15 cellular contexts compared by ENCODE assay signal in genomic region chr6:33413200-33413599, GRCh38. TPM values are rescaled to one million over a fixed set of nuclear protein-coding genes. Genes with fewer than 3 reads are reported as not detected.
DNase-seq lines count a peak whose midpoint lies in the region; ATAC-seq and TF ChIP-seq lines count a peak whose summit lies in the region.
"Had no signal": no experiment of that assay in that cellular context is flagged by ENCODE, and none has a peak within 500 bp of the region (broad histone marks: within the 10 kb centered on the region; RNA-seq: fewer than 3 reads in every experiment).

No MANE protein-coding gene starts in this region.

- TF ChIP-seq CTCF in WTC11 (IDR thresholded peaks at IDR 0.05) = no peak
- no peak for TF ChIP-seq CTCF in endothelial cell (IDR thresholded peaks at IDR 0.05; ENCODE audit: unreplicated experiment)

- no peaks in the 10 kb centered on the region for H3K9me3 Mint-ChIP-seq in activated naive CD4-positive, alpha-beta T cell treated with anti-CD3 and anti-CD28 coated beads, Interleukin-2, amount 10 ng/mL, durations not matched to agents 7 days and 5 days
- H3K9me3 Mint-ChIP-seq in WTC11 (no peaks in the 10 kb centered on the region), endothelial cell (ENCODE audit: unreplicated experiment) (no peaks in the 10 kb centered on the region)
- no peaks in the 10 kb centered on the region for H3K9me3 Mint-ChIP-seq in stimulated activated effector memory CD8-positive, alpha-beta T cell treated with anti-CD3 and anti-CD28 coated beads, Interleukin-12 subunit alpha, Interleukin-12 subunit beta, amount 100 ng/mL, for 72 hours

- CTCF ChIA-PET in activated naive CD4-positive, alpha-beta T cell treated with anti-CD3 and anti-CD28 coated beads, Interleukin-2, amount 10 ng/mL, durations not matched to agents 7 days and 5 days (lab: Charles Lee) = no interaction called here
- CTCF ChIA-PET in WTC11 (lab: Charles Lee) = interaction anchor here (0.8 kb wide), 1 partner anchor 13 kb away, joined by 4 read pairs; no protein-coding TSS in a partner anchor

- peaks cover 2% of the 10 kb centered on the region for H3K27me3 Mint-ChIP-seq in activated naive CD4-positive, alpha-beta T cell treated with anti-CD3 and anti-CD28 coated beads, Interleukin-2, amount 10 ng/mL, durations not matched to agents 7 days and 5 days
- H3K27me3 Mint-ChIP-seq in WTC11 (ENCODE audit: low read depth) = no peaks in the 10 kb centered on the region
- H3K27me3 Mint-ChIP-seq in endothelial cell (ENCODE audit: unreplicated experiment) = peaks cover 30% of the 10 kb centered on the region

- no peak for ATAC-seq in WTC11
- ATAC-seq in stimulated activated effector memory CD8-positive, alpha-beta T cell treated with anti-CD3 and anti-CD28 coated beads, Interleukin-12 subunit alpha, Interleukin-12 subunit beta, amount 100 ng/mL, for 72 hours = no peak
- no peak for ATAC-seq in GM18873 (IDR thresholded peaks at IDR 0.05; ENCODE audit: low FRiP score, unreplicated experiment)

- H3K27ac Mint-ChIP-seq in activated naive CD4-positive, alpha-beta T cell treated with anti-CD3 and anti-CD28 coated beads, Interleukin-2, amount 10 ng/mL, durations not matched to agents 7 days and 5 days = no peak overlapping the region
- H3K27ac Mint-ChIP-seq in WTC11 = peak overlapping the region; percentile 55; the same call in 1 of the 2 replicates
- H3K27ac Mint-ChIP-seq in endothelial cell (ENCODE audit: unreplicated experiment) = peak overlapping the region; percentile 72
- H3K27ac Mint-ChIP-seq in stimulated activated effector memory CD8-positive, alpha-beta T cell treated with anti-CD3 and anti-CD28 coated beads, Interleukin-12 subunit alpha, Interleukin-12 subunit beta, amount 100 ng/mL, for 72 hours = peak overlapping the region; percentile 99

- peaks cover 71% of the 10 kb centered on the region for H3K4me1 Mint-ChIP-seq in activated naive CD4-positive, alpha-beta T cell treated with anti-CD3 and anti-CD28 coated beads, Interleukin-2, amount 10 ng/mL, durations not matched to agents 7 days and 5 days
- H3K4me1 Mint-ChIP-seq in WTC11 (peaks cover 44% of the 10 kb centered on the region), endothelial cell (ENCODE audit: unreplicated experiment) (peaks cover 48% of the 10 kb centered on the region)
- peaks cover 70% of the 10 kb centered on the region for H3K4me1 Mint-ChIP-seq in stimulated activated effector memory CD8-positive, alpha-beta T cell treated with anti-CD3 and anti-CD28 coated beads, Interleukin-12 subunit alpha, Interleukin-12 subunit beta, amount 100 ng/mL, for 72 hours

- H3K4me3 Mint-ChIP-seq in activated naive CD4-positive, alpha-beta T cell treated with anti-CD3 and anti-CD28 coated beads, Interleukin-2, amount 10 ng/mL, durations not matched to agents 7 days and 5 days = peak overlapping the region; percentile 10
- H3K4me3 Mint-ChIP-seq in WTC11 (no peak overlapping the region), endothelial cell (ENCODE audit: unreplicated experiment) (peak overlapping the region; percentile 82)
- peak overlapping the region; percentile 84 for H3K4me3 Mint-ChIP-seq in stimulated activated effector memory CD8-positive, alpha-beta T cell treated with anti-CD3 and anti-CD28 coated beads, Interleukin-12 subunit alpha, Interleukin-12 subunit beta, amount 100 ng/mL, for 72 hours

- no peak for DNase-seq in activated naive CD4-positive, alpha-beta T cell treated with anti-CD3 and anti-CD28 coated beads, Interleukin-2, amount 10 ng/mL, durations not matched to agents 7 days and 5 days
- no peak for DNase-seq in activated naive CD4-positive, alpha-beta T cell (lab: John Stamatoyannopoulos, UW)
- DNase-seq in WTC11 (ENCODE audit: low spot score) (no peak), endothelial cell (ENCODE audit: low spot score) (no peak), Kasumi-1 (lab: John Stamatoyannopoulos, UW) (no peak), 8988T (no peak)
- no peak for DNase-seq in stimulated activated effector memory CD8-positive, alpha-beta T cell treated with anti-CD3 and anti-CD28 coated beads, Interleukin-12 subunit alpha, Interleukin-12 subunit beta, amount 100 ng/mL, for 72 hours (ENCODE audit: low spot score in 2 of 2)
- DNase-seq: activated CD4-positive, alpha-beta T cell treated with anti-CD3 and anti-CD28 coated beads for 1 hour; islet precursor cell; MG63; midbrain; NCI-H187 treated with DMSO at 0.1 percent for 48 hours; NCI-H69; SW 1271 had no signal

- H3K36me3 Mint-ChIP-seq in activated naive CD4-positive, alpha-beta T cell treated with anti-CD3 and anti-CD28 coated beads, Interleukin-2, amount 10 ng/mL, durations not matched to agents 7 days and 5 days = peaks cover 59% of the 10 kb centered on the region
- H3K36me3 Mint-ChIP-seq in WTC11 (peaks cover 35% of the 10 kb centered on the region), endothelial cell (ENCODE audit: low read depth, unreplicated experiment) (peaks cover 43% of the 10 kb centered on the region)
- H3K36me3 Mint-ChIP-seq in stimulated activated effector memory CD8-positive, alpha-beta T cell treated with anti-CD3 and anti-CD28 coated beads, Interleukin-12 subunit alpha, Interleukin-12 subunit beta, amount 100 ng/mL, for 72 hours = peaks cover 93% of the 10 kb centered on the region

- POLR2A ChIA-PET in WTC11 (lab: Charles Lee) = no interaction called here

TF ChIP-seq in WTC11, 78 proteins besides CTCF, POLR2A, EP300 and RAD21 (continues in another document):
- TF ChIP-seq ARID4B (CRISPR knock-in tag; IDR thresholded peaks at IDR 0.05; ENCODE audit: borderline replicate concordance) (no peak), ZNF416 (CRISPR knock-in tag; IDR thresholded peaks at IDR 0.05) (no peak), ATF6 (CRISPR knock-in tag; IDR thresholded peaks at IDR 0.05) (no peak), TEAD4 (CRISPR knock-in tag; IDR thresholded peaks at IDR 0.05) (no peak), NFATC4 (CRISPR knock-in tag; IDR thresholded peaks at IDR 0.05) (no peak)

RNA-seq across cellular contexts. Expression of gene PHF1, which starts 2.4 kb away (rescaled TPM):
- 60.0 to 63.6 TPM (median 60.2 TPM) in 3 replicates for total RNA-seq in WTC11 (2021)
- total RNA-seq in endothelial cell (ENCODE audit: unreplicated experiment) = 60.0 TPM

RNA-seq across cellular contexts. Expression of gene CUTA, which starts 4.7 kb away (rescaled TPM):
- total RNA-seq in WTC11 (2021) (229 to 247 TPM (median 243 TPM) in 3 replicates), endothelial cell (ENCODE audit: unreplicated experiment) (163 TPM)

RNA-seq across cellular contexts. Expression of gene SYNGAP1, which starts 6.7 kb away (rescaled TPM):
- total RNA-seq in WTC11 (2021) = 139 to 172 TPM (median 160 TPM) in 3 replicates
- 48.6 TPM for total RNA-seq in endothelial cell (ENCODE audit: unreplicated experiment)

RNA-seq across cellular contexts. Expression of gene KIFC1, which starts 21.6 kb away (rescaled TPM):
- total RNA-seq in WTC11 (2021) (79.5 to 97.3 TPM (median 83.7 TPM) in 3 replicates), endothelial cell (ENCODE audit: unreplicated experiment) (19.0 TPM)

RNA-seq across cellular contexts. Expression of gene ZBTB9, which starts 41.2 kb away (rescaled TPM):
- total RNA-seq in WTC11 (2021) = 19.4 to 21.2 TPM (median 20.8 TPM) in 3 replicates
- total RNA-seq in endothelial cell (ENCODE audit: unreplicated experiment) = 18.7 TPM
